37 cellular contexts compared by ENCODE assay signal in the genomic region with DNA sequence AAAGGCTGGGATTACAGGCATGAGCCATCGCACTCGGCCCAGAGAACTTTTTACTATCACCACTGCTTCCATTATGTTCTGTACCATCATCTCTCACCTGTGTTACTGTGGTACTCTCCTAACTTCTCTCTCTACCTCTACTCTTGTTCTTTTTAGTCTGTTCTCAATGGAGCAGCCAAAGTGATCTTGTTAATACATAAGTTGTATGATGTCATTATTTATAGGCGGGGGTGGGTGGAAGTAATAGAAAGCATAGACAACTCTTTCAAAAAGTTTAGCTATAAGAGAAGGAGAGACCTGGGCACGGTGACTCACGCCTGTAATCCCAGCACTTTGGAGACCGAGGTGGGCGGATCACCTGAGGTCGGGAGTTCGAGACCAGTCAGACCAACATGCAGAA. TPM values are rescaled to one million over a fixed set of nuclear protein-coding genes. Genes with fewer than 3 reads are reported as not detected.
DNase-seq lines count a peak whose midpoint lies in the region; ATAC-seq, FAIRE-seq and TF ChIP-seq lines count a peak whose summit lies in the region.
"Had no signal": no experiment of that assay in that cellular context is flagged by ENCODE, and none has a peak within 500 bp of the region (broad histone marks: within the 10 kb centered on the region; RNA-seq: fewer than 3 reads in every experiment).

No MANE protein-coding gene starts in this region.

- in situ Hi-C loops in HepG2 (cut with HindIII; ENCODE audit: extremely low pct_ligation_motif_present, low pct_unique_long_range_greater_than_20kb): no loop called here

- POLR2A ChIA-PET in HepG2 (lab: Yijun Ruan, JAX): no interaction called here
- POLR2A ChIA-PET in A549 (lab: Yijun Ruan, JAX): no interaction called here
- POLR2A ChIA-PET in HEK293 (lab: Yijun Ruan, JAX): no interaction called here

- FAIRE-seq in HepG2 (lab: Jason Lieb, UNC): no peak
- peak; percentile 72 for FAIRE-seq in A549 (lab: Jason Lieb, UNC)
- FAIRE-seq: A204.1, D721Med had no signal

- H3K9me3 Mint-ChIP-seq in activated naive CD4-positive, alpha-beta T cell treated with anti-CD3 and anti-CD28 coated beads, Interleukin-2, amount 50 U/mL, for 72 hours: peaks cover 12 to 22% of the 10 kb centered on the region in 2 donors

- H2AFZ ChIP-seq in HepG2 (ENCODE audit: low read length): no peak overlapping the region

- intact Hi-C loops in HepG2 (cut with micrococcal nuclease; ENCODE audit: unreplicated experiment): no loop called here
- intact Hi-C loops in right lobe of liver (cut with DNase I): no loop called here

- BruUV-seq in HepG2 (replicated peaks; lab: Mats Ljungman, UMichigan): no TSS peak

- H3K4me3 ChIP-seq in HepG2 (replicated peaks in 1 of 3; ENCODE audit: insufficient read depth in 1 of 3, low read depth in 2 of 3, low read length in 3 of 3) (no peak overlapping the region), right lobe of liver (no peak overlapping the region), A549 (no peak overlapping the region), HEK293 (ENCODE audit: low read depth, low read length) (no peak overlapping the region)
- H3K4me3 ChIP-seq in BLaER1 treated with 17β-estradiol and CSF1 and Interleukin-3, amounts not matched to agents 10 nM and 100 nM: peak overlapping the region in 6 of 10 experiments; percentile 13 to 44 (median 29); a peak in 4 of 20 replicates
- H3K4me3 ChIP-seq: BLaER1 had no signal

- H3K4me1 ChIP-seq in HepG2 (ENCODE audit: insufficient read depth, low read length) (peaks cover 18% of the 10 kb centered on the region), right lobe of liver (peaks cover 0 to 5% (median 0%) of the 10 kb centered on the region in 4 donors), A549 (no peaks in the 10 kb centered on the region), HEK293 (ENCODE audit: control insufficient read depth, insufficient read depth, low read length) (peaks cover 6% of the 10 kb centered on the region; the same call in 1 of the 2 replicates)
- H3K4me1 ChIP-seq in BLaER1 treated with 17β-estradiol and CSF1 and Interleukin-3, amounts not matched to agents 10 nM and 100 nM: peaks cover 15 to 25% (median 22%) of the 10 kb centered on the region in 10 experiments
- H3K4me1 ChIP-seq: BE2C, Caco-2 had no signal

- no peaks in the 10 kb centered on the region for H3K79me2 ChIP-seq in HepG2 (ENCODE audit: insufficient read depth, low read length)

- no peak overlapping the region for H3K9ac ChIP-seq in HepG2 (ENCODE audit: insufficient read depth, low read depth, low read length)
- H3K9ac ChIP-seq in BLaER1 treated with 17β-estradiol and CSF1 and Interleukin-3, amounts not matched to agents 10 nM and 100 nM: no peak overlapping the region
- H3K9ac ChIP-seq: BLaER1 had no signal

- no peak for TF ChIP-seq EP300 in HepG2 (IDR thresholded peaks at IDR 0.05; ENCODE audit: low read depth in 2 of 2, low read length in 2 of 2)
- TF ChIP-seq EP300 in HepG2 (CRISPR knock-in tag; IDR thresholded peaks at IDR 0.05; ENCODE audit: borderline replicate concordance): no peak
- TF ChIP-seq EP300 in A549 (IDR thresholded peaks at IDR 0.05): no peak

- TF ChIP-seq POLR2A in HepG2 (IDR thresholded peaks at IDR 0.05; ENCODE audit: insufficient read depth in 1 of 2, low read depth in 2 of 2, low read length in 2 of 2): no peak
- no peak for TF ChIP-seq POLR2A in right lobe of liver (IDR thresholded peaks at IDR 0.05)
- no peak for TF ChIP-seq POLR2A in A549 (IDR thresholded peaks at IDR 0.05; ENCODE audit: low read length)

- no peaks in the 10 kb centered on the region; a peak in 1 of 5 replicates for H3K27me3 ChIP-seq in HepG2 (ENCODE audit: control insufficient read depth in 1 of 2, insufficient read depth in 2 of 2, low read length in 2 of 2)
- H3K27me3 ChIP-seq in right lobe of liver: no peaks in the 10 kb centered on the region
- H3K27me3 ChIP-seq in BLaER1 treated with 17β-estradiol and CSF1 and Interleukin-3, amounts not matched to agents 10 nM and 100 nM: no peaks in the 10 kb centered on the region
- H3K27me3 ChIP-seq: BE2C, BLaER1 had no signal

- WGBS in HepG2 (ENCODE audit: low lambda C conversion rate): 98% methylated on average over 9 of the region's 9 CpGs
- WGBS in right lobe of liver (ENCODE audit: insufficient coverage, low coverage, low lambda C conversion rate, missing lambda C conversion rate): 94% methylated on average over 9 of the region's 9 CpGs
- whole genome bisulfite sequencing in A549 (ENCODE audit: missing lambda C conversion rate): 90% methylated on average over 9 of the region's 9 CpGs

- H3K27ac ChIP-seq in HepG2 (ENCODE audit: extremely low read length, insufficient read depth, low read length) (no peak overlapping the region), right lobe of liver (no peak overlapping the region), A549 (no peak overlapping the region), HEK293 (ENCODE audit: extremely low read depth, low read depth, low read length) (no peak overlapping the region)
- H3K27ac ChIP-seq in BLaER1 treated with 17β-estradiol and CSF1 and Interleukin-3, amounts not matched to agents 10 nM and 100 nM: no peak overlapping the region
- H3K27ac ChIP-seq: 22Rv1, BLaER1, C4-2B had no signal

- no peaks in the 10 kb centered on the region for H4K20me1 ChIP-seq in HepG2 (ENCODE audit: insufficient read depth, low read length)
- no peaks in the 10 kb centered on the region for H4K20me1 ChIP-seq in BLaER1 treated with 17β-estradiol and CSF1 and Interleukin-3, amounts not matched to agents 10 nM and 100 nM
- H4K20me1 ChIP-seq: BLaER1 had no signal

- TF ChIP-seq RAD21 in HepG2 (CRISPR knock-in tag; IDR thresholded peaks at IDR 0.05) (no peak), A549 (conservative IDR thresholded peaks at IDR 0.05 in 1 of 2, IDR thresholded peaks at IDR 0.05 in 1 of 2) (no peak)

- TF ChIP-seq CTCF in HepG2 (CRISPR knock-in tag; IDR thresholded peaks at IDR 0.05) (no peak), right lobe of liver (IDR thresholded peaks at IDR 0.05) (no peak), A549 (IDR thresholded peaks at IDR 0.05) (no peak), HEK293 (tag by site-specific recombination; IDR thresholded peaks at IDR 0.05) (no peak)

- DNase-seq in HepG2 (ENCODE audit: low spot score): no peak
- DNase-seq in right lobe of liver: no peak
- no peak for DNase-seq in A549 (ENCODE audit: low read depth in 1 of 2, low spot score in 1 of 2)
- no peak for DNase-seq in activated naive CD4-positive, alpha-beta T cell treated with anti-CD3 and anti-CD28 coated beads, Interleukin-2, amount 50 U/mL, for 72 hours (ENCODE audit: low spot score in 2 of 2)
- DNase-seq: 8988T; ACHN; AML-193; BE2C; C1 segment of cervical spinal cord; Caco-2; Calu3; CD4-positive, alpha-beta memory T cell; CD4-positive, alpha-beta T cell; CD4-positive, CD25-positive, alpha-beta regulatory T cell; CD8-positive, alpha-beta memory T cell; CD8-positive, alpha-beta T cell; COR-L47; DMS 273 treated with DMSO at 0.1 percent for 48 hours; DMS153; DMS53; DMS79; DMS79 treated with DMSO at 0.1 percent for 48 hours; DND-41; EL had no signal

- no peak for ATAC-seq in HepG2
- ATAC-seq in right lobe of liver: no peak
- no peak for ATAC-seq in A549
- ATAC-seq in activated naive CD4-positive, alpha-beta T cell treated with anti-CD3 and anti-CD28 coated beads, Interleukin-2, amount 50 U/mL, for 72 hours: no peak
- no peak for ATAC-seq in HG02981 (IDR thresholded peaks at IDR 0.05; ENCODE audit: unreplicated experiment)
- ATAC-seq in GM18868 (IDR thresholded peaks at IDR 0.05; ENCODE audit: unreplicated experiment): no peak
- ATAC-seq: CD8-positive, alpha-beta T cell had no signal

- H3K36me3 ChIP-seq in HepG2 (replicated peaks in 1 of 2; ENCODE audit: control insufficient read depth in 1 of 2, insufficient read depth in 2 of 2, low read length in 2 of 2) (peaks cover 2 to 12% of the 10 kb centered on the region in 2 experiments; a peak in 4 of 5 replicates), right lobe of liver (peaks cover 0 to 21% (median 4%) of the 10 kb centered on the region in 4 donors), HEK293 (ENCODE audit: control insufficient read depth in 2 of 2, insufficient read depth in 1 of 2, low read length in 2 of 2) (peaks cover 59 to 68% of the 10 kb centered on the region in 2 experiments)
- peaks cover 61 to 69% (median 66%) of the 10 kb centered on the region in 11 experiments for H3K36me3 ChIP-seq in BLaER1 treated with 17β-estradiol and CSF1 and Interleukin-3, amounts not matched to agents 10 nM and 100 nM

- H3K4me2 ChIP-seq in HepG2 (ENCODE audit: low read depth, low read length): no peak overlapping the region
- H3K4me2 ChIP-seq in A549: no peak overlapping the region
- H3K4me2 ChIP-seq in BLaER1 treated with 17β-estradiol and CSF1 and Interleukin-3, amounts not matched to agents 10 nM and 100 nM: no peak overlapping the region
- H3K4me2 ChIP-seq: BLaER1 had no signal

- H3K9me3 ChIP-seq in HepG2 (ENCODE audit: low read length) (peaks cover 33% of the 10 kb centered on the region), right lobe of liver (peaks cover 0 to 7% (median 2%) of the 10 kb centered on the region in 4 donors), A549 (peaks cover 83% of the 10 kb centered on the region), HEK293 (ENCODE audit: control insufficient read depth, insufficient read depth, low read depth, low read length) (peaks cover 30% of the 10 kb centered on the region)
- peaks cover 62 to 83% (median 70%) of the 10 kb centered on the region in 11 experiments for H3K9me3 ChIP-seq in BLaER1 treated with 17β-estradiol and CSF1 and Interleukin-3, amounts not matched to agents 10 nM and 100 nM (replicated peaks in 1 of 11)

- CTCF ChIA-PET in HepG2 (lab: Yijun Ruan, JAX; ENCODE audit: low intra/inter-chr PET ratio, low total read pairs) (no interaction called here), A549 (lab: Yijun Ruan, JAX) (no interaction called here), HEK293 (lab: Yijun Ruan, JAX) (interaction anchor here (0.7 kb wide), 1 partner anchor 1417 kb away, joined by 3 read pairs; no protein-coding TSS in a partner anchor)

- H3K36me3 Mint-ChIP-seq in activated naive CD4-positive, alpha-beta T cell treated with anti-CD3 and anti-CD28 coated beads, Interleukin-2, amount 50 U/mL, for 72 hours: peaks cover 46 to 56% of the 10 kb centered on the region in 2 donors

- no peak overlapping the region for H3K27ac Mint-ChIP-seq in activated naive CD4-positive, alpha-beta T cell treated with anti-CD3 and anti-CD28 coated beads, Interleukin-2, amount 50 U/mL, for 72 hours
- H3K27ac Mint-ChIP-seq: B cell; CD14-positive monocyte; CD4-positive, alpha-beta memory T cell; CD4-positive, alpha-beta T cell; CD4-positive, CD25-positive, alpha-beta regulatory T cell; CD8-positive, alpha-beta memory T cell; CD8-positive, alpha-beta T cell had no signal

RNA-seq across cellular contexts. Expression of a gene that starts 3.0 kb away (rescaled TPM):
- total RNA-seq in HepG2 (2016; rRNA removed; fragmentation: Illumina TruSeq; extraction: Trizol) (4.4 and 6.0 TPM in 2 replicates), right lobe of liver (1 to 10 TPM in 5 of 6 experiments, under 1 TPM in 1; 0.93 to 2.0 (median 1.5) TPM)
- total RNA-seq in HepG2 (2016; cell fraction: cytosol; rRNA removed; fragmentation: Illumina TruSeq; extraction: Trizol; ENCODE audit: low read depth): 0.88 and 0.91 TPM in 2 replicates
- total RNA-seq in HepG2 (2016; cell fraction: insoluble cytoplasmic fraction; rRNA removed; fragmentation: Illumina TruSeq; extraction: Trizol): 3.9 and 4.9 TPM in 2 replicates
- 2.0 TPM in 2 replicates for total RNA-seq in HepG2 (2016; cell fraction: membrane; rRNA removed; fragmentation: Illumina TruSeq; extraction: Trizol)
- 4.0 and 4.2 TPM in 2 replicates for total RNA-seq in HepG2 (2016; cell fraction: nucleus; rRNA removed; fragmentation: Illumina TruSeq; extraction: Trizol)
- polyA plus RNA-seq in HepG2 (2011; rRNA removed) (1.0 and 1.4 TPM in 2 replicates), A549 (2011; rRNA removed) (7.8 and 7.9 TPM in 2 replicates), A549 (2017; fragmentation: RNase III; extraction: RNeasy Plus Mini Kit Qiagen cat#74134 plus additional on column Dnase treatment) (2.9 to 3.7 TPM (median 3.7 TPM) in 3 replicates)
- polyA plus RNA-seq in HepG2 (2011; cell fraction: cytosol; rRNA removed): 0.40 and 0.65 TPM in 2 replicates
- 1.1 and 1.6 TPM in 2 replicates for polyA plus RNA-seq in HepG2 (2011; cell fraction: nucleus; rRNA removed)
- 1.1 and 2.4 TPM in 2 replicates for polyA plus RNA-seq in HepG2 (2012)
- polyA plus RNA-seq in HepG2 (2016; cell fraction: cytosol; fragmentation: Illumina TruSeq; extraction: Trizol; ENCODE audit: low read depth): 0.24 and 0.25 TPM in 2 replicates
- 2.4 and 2.5 TPM in 2 replicates for polyA plus RNA-seq in HepG2 (2016; cell fraction: insoluble cytoplasmic fraction; fragmentation: Illumina TruSeq; extraction: Trizol; ENCODE audit: low read depth)
- 0.48 and 0.62 TPM in 2 replicates for polyA plus RNA-seq in HepG2 (2016; cell fraction: membrane; fragmentation: Illumina TruSeq; extraction: Trizol; ENCODE audit: low read depth)
- 2.8 and 3.2 TPM in 2 replicates for polyA plus RNA-seq in HepG2 (2016; cell fraction: nucleus; fragmentation: Illumina TruSeq; extraction: Trizol; ENCODE audit: insufficient read depth, low read depth)
- polyA minus RNA-seq in HepG2 (2011; rRNA and poly(A)+ RNA removed; ENCODE audit: low replicate concordance): 1.6 TPM in 1 of 2 replicates, not detected in the other
- 0.62 and 3.3 TPM in 2 replicates for polyA minus RNA-seq in HepG2 (2011; cell fraction: cytosol; rRNA and poly(A)+ RNA removed)
- 5.0 and 8.3 TPM in 2 replicates for polyA minus RNA-seq in HepG2 (2011; cell fraction: nucleus; rRNA and poly(A)+ RNA removed)
- 1.1 TPM in 2 replicates for polyA plus RNA-seq in A549 (2012; cell fraction: cytosol; rRNA removed)
- 0.49 and 1.5 TPM in 2 replicates for polyA plus RNA-seq in A549 (2012; cell fraction: nucleus; rRNA removed)
- polyA minus RNA-seq in A549 (2011; rRNA and poly(A)+ RNA removed): 5.7 and 5.9 TPM in 2 replicates
- 1 to 10 TPM; 3.6 to 9.2 TPM for total RNA-seq in activated naive CD4-positive, alpha-beta T cell treated with anti-CD3 and anti-CD28 coated beads, Interleukin-2, amount 50 U/mL, for 72 hours
- total RNA-seq: A172, Caco-2 had no signal

RNA-seq across cellular contexts. Expression of a gene that starts 4.9 kb away (rescaled TPM):
- total RNA-seq in HepG2 (2016; rRNA removed; fragmentation: Illumina TruSeq; extraction: Trizol) (5.7 and 7.0 TPM in 2 replicates), right lobe of liver (1 to 10 TPM; 1.2 to 2.6 (median 1.8) TPM)
- 1.6 and 2.0 TPM in 2 replicates for total RNA-seq in HepG2 (2016; cell fraction: cytosol; rRNA removed; fragmentation: Illumina TruSeq; extraction: Trizol; ENCODE audit: low read depth)
- total RNA-seq in HepG2 (2016; cell fraction: insoluble cytoplasmic fraction; rRNA removed; fragmentation: Illumina TruSeq; extraction: Trizol): 5.8 and 5.9 TPM in 2 replicates
- total RNA-seq in HepG2 (2016; cell fraction: membrane; rRNA removed; fragmentation: Illumina TruSeq; extraction: Trizol): 3.0 and 3.6 TPM in 2 replicates
- total RNA-seq in HepG2 (2016; cell fraction: nucleus; rRNA removed; fragmentation: Illumina TruSeq; extraction: Trizol): 6.3 and 6.8 TPM in 2 replicates
- polyA plus RNA-seq in HepG2 (2011; rRNA removed) (1.2 and 1.4 TPM in 2 replicates), A549 (2011; rRNA removed) (10.6 and 11.1 TPM in 2 replicates), A549 (2017; fragmentation: RNase III; extraction: RNeasy Plus Mini Kit Qiagen cat#74134 plus additional on column Dnase treatment) (6.3 to 6.6 TPM (median 6.5 TPM) in 3 replicates)
- polyA plus RNA-seq in HepG2 (2011; cell fraction: cytosol; rRNA removed): 0.97 and 1.4 TPM in 2 replicates
- polyA plus RNA-seq in HepG2 (2011; cell fraction: nucleus; rRNA removed): 1.1 and 1.7 TPM in 2 replicates
- polyA plus RNA-seq in HepG2 (2012): 1.8 and 3.3 TPM in 2 replicates
- 0.80 and 0.86 TPM in 2 replicates for polyA plus RNA-seq in HepG2 (2016; cell fraction: cytosol; fragmentation: Illumina TruSeq; extraction: Trizol; ENCODE audit: low read depth)
- 5.5 and 6.1 TPM in 2 replicates for polyA plus RNA-seq in HepG2 (2016; cell fraction: insoluble cytoplasmic fraction; fragmentation: Illumina TruSeq; extraction: Trizol; ENCODE audit: low read depth)
- polyA plus RNA-seq in HepG2 (2016; cell fraction: membrane; fragmentation: Illumina TruSeq; extraction: Trizol; ENCODE audit: low read depth): 1.2 and 1.3 TPM in 2 replicates
- polyA plus RNA-seq in HepG2 (2016; cell fraction: nucleus; fragmentation: Illumina TruSeq; extraction: Trizol; ENCODE audit: insufficient read depth, low read depth): 4.8 and 5.9 TPM in 2 replicates
- polyA minus RNA-seq in HepG2 (2011; rRNA and poly(A)+ RNA removed; ENCODE audit: low replicate concordance): 2.4 TPM in 1 of 2 replicates, not detected in the other
- 2.5 and 3.6 TPM in 2 replicates for polyA minus RNA-seq in HepG2 (2011; cell fraction: cytosol; rRNA and poly(A)+ RNA removed)
- polyA minus RNA-seq in HepG2 (2011; cell fraction: nucleus; rRNA and poly(A)+ RNA removed): 7.7 and 8.1 TPM in 2 replicates
- polyA plus RNA-seq in A549 (2012; cell fraction: cytosol; rRNA removed): 1.9 and 2.0 TPM in 2 replicates
- 1.6 and 1.7 TPM in 2 replicates for polyA plus RNA-seq in A549 (2012; cell fraction: nucleus; rRNA removed)
- 4.8 and 8.1 TPM in 2 replicates for polyA minus RNA-seq in A549 (2011; rRNA and poly(A)+ RNA removed)
- 1 to 10 TPM; 6.3 to 6.7 TPM for total RNA-seq in activated naive CD4-positive, alpha-beta T cell treated with anti-CD3 and anti-CD28 coated beads, Interleukin-2, amount 50 U/mL, for 72 hours
- total RNA-seq: Caco-2 had no signal

RNA-seq across cellular contexts. Expression of a gene that starts 34.6 kb away (rescaled TPM):
- total RNA-seq in HepG2 (2016; rRNA removed; fragmentation: Illumina TruSeq; extraction: Trizol) (0.20 and 0.35 TPM in 2 replicates), right lobe of liver (under 1 TPM; 0.18 to 0.80 (median 0.36) TPM)
- total RNA-seq in HepG2 (2016; cell fraction: cytosol; rRNA removed; fragmentation: Illumina TruSeq; extraction: Trizol; ENCODE audit: low read depth): not detected in 2 replicates
- total RNA-seq in HepG2 (2016; cell fraction: insoluble cytoplasmic fraction; rRNA removed; fragmentation: Illumina TruSeq; extraction: Trizol): 0.19 and 0.24 TPM in 2 replicates
- total RNA-seq in HepG2 (2016; cell fraction: membrane; rRNA removed; fragmentation: Illumina TruSeq; extraction: Trizol): 0.24 TPM in 1 of 2 replicates, not detected in the other
- 0.34 and 0.38 TPM in 2 replicates for total RNA-seq in HepG2 (2016; cell fraction: nucleus; rRNA removed; fragmentation: Illumina TruSeq; extraction: Trizol)
- polyA plus RNA-seq in HepG2 (2011; rRNA removed) (0.13 and 0.14 TPM in 2 replicates), A549 (2011; rRNA removed) (0.12 and 0.16 TPM in 2 replicates), A549 (2017; fragmentation: RNase III; extraction: RNeasy Plus Mini Kit Qiagen cat#74134 plus additional on column Dnase treatment) (0.04 to 0.17 TPM (median 0.07 TPM) in 3 replicates)
- polyA plus RNA-seq in HepG2 (2011; cell fraction: cytosol; rRNA removed): 0.04 and 0.05 TPM in 2 replicates
- 0.18 and 0.35 TPM in 2 replicates for polyA plus RNA-seq in HepG2 (2011; cell fraction: nucleus; rRNA removed)
- 0.07 and 0.08 TPM in 2 replicates for polyA plus RNA-seq in HepG2 (2012)
- polyA plus RNA-seq in HepG2 (2016; cell fraction: cytosol; fragmentation: Illumina TruSeq; extraction: Trizol; ENCODE audit: low read depth): not detected in 2 replicates
- 0.17 and 0.32 TPM in 2 replicates for polyA plus RNA-seq in HepG2 (2016; cell fraction: insoluble cytoplasmic fraction; fragmentation: Illumina TruSeq; extraction: Trizol; ENCODE audit: low read depth)
- 0.03 TPM in 1 of 2 replicates, not detected in the other for polyA plus RNA-seq in HepG2 (2016; cell fraction: membrane; fragmentation: Illumina TruSeq; extraction: Trizol; ENCODE audit: low read depth)
- polyA plus RNA-seq in HepG2 (2016; cell fraction: nucleus; fragmentation: Illumina TruSeq; extraction: Trizol; ENCODE audit: insufficient read depth, low read depth): 0.21 and 1.00 TPM in 2 replicates
- polyA minus RNA-seq in HepG2 (2011; rRNA and poly(A)+ RNA removed; ENCODE audit: low replicate concordance): 0.16 TPM in 1 of 2 replicates, not detected in the other
- polyA minus RNA-seq in HepG2 (2011; cell fraction: cytosol; rRNA and poly(A)+ RNA removed): not detected in 2 replicates
- polyA minus RNA-seq in HepG2 (2011; cell fraction: nucleus; rRNA and poly(A)+ RNA removed): 0.37 and 1.0 TPM in 2 replicates
- polyA plus RNA-seq in A549 (2012; cell fraction: cytosol; rRNA removed): 0.01 and 0.03 TPM in 2 replicates
- 0.11 and 0.17 TPM in 2 replicates for polyA plus RNA-seq in A549 (2012; cell fraction: nucleus; rRNA removed)
- polyA minus RNA-seq in A549 (2011; rRNA and poly(A)+ RNA removed): 0.29 TPM in 2 replicates
- total RNA-seq in activated naive CD4-positive, alpha-beta T cell treated with anti-CD3 and anti-CD28 coated beads, Interleukin-2, amount 50 U/mL, for 72 hours: 1 to 10 TPM; 4.5 to 4.7 TPM
- total RNA-seq: Caco-2, Calu3, G401 had no signal
- polyA plus RNA-seq: CD14-positive monocyte had no signal

Comparison
In these comparisons a context has a peak if more than half of its experiments do, and no peak if none do; other contexts are left out.
1. H3K4me3 ChIP-seq: peak in BLaER1 treated with 17β-estradiol and CSF1 and Interleukin-3, amounts not matched to agents 10 nM and 100 nM (6 of 10); none in HepG2 (0 of 3), right lobe of liver (0 of 3), A549 (single experiment) and HEK293 (single experiment).